2 cellular contexts compared by ENCODE assay signal in genomic region chr1:50393522-50394120, GRCh38.
A peak's percentile ranks its signal among the peaks of the same experiment; 100 is the strongest.
TF ChIP-seq lines count a peak whose summit lies in the region.

No MANE protein-coding gene starts in this region.

TF ChIP-seq in GM23338, 12 proteins besides CTCF, POLR2A, EP300 and RAD21:
- TF ChIP-seq ZNF462 (CRISPR knock-in tag; IDR thresholded peaks at IDR 0.05) (no peak), ZNF331 (CRISPR knock-in tag; IDR thresholded peaks at IDR 0.05; ENCODE audit: low read depth) (peak; percentile 4; the same call in 1 of the 2 replicates), ZNF114 (CRISPR knock-in tag; IDR thresholded peaks at IDR 0.05) (peak; percentile 38; the same call in 1 of the 2 replicates), ETS1 (IDR thresholded peaks at IDR 0.05) (no peak), STAT1 (IDR thresholded peaks at IDR 0.05; ENCODE audit: unreplicated experiment) (no peak), NANOG (IDR thresholded peaks at IDR 0.05; ENCODE audit: borderline replicate concordance) (peak; percentile 74; the same call in 1 of the 2 replicates)

TF ChIP-seq in H1, 55 proteins besides CTCF, POLR2A, EP300 and RAD21:
- TF ChIP-seq ATF2 (IDR thresholded peaks at IDR 0.05; ENCODE audit: low read length) (no peak), CHD2 (IDR thresholded peaks at IDR 0.05; ENCODE audit: low read length) (no peak), POU5F1 (IDR thresholded peaks at IDR 0.05; ENCODE audit: low read depth, low read length) (peak; percentile 46; the same call in 1 of the 2 replicates), ZNF274 (IDR thresholded peaks at IDR 0.05; ENCODE audit: borderline replicate concordance, extremely low read depth, low read length) (no peak), SP1 (IDR thresholded peaks at IDR 0.05; ENCODE audit: low read depth, low read length) (peak; percentile 19; the same call in 1 of the 2 replicates), HDAC2 (IDR thresholded peaks at IDR 0.05; ENCODE audit: borderline replicate concordance in 1 of 2, low read depth in 2 of 2, low read length in 2 of 2) (0 out of 4 replicates have a peak, but pooled peaks of 1 of the 2 experiments have one; percentile 10), YY1 (IDR thresholded peaks at IDR 0.05; ENCODE audit: low read depth, low read length) (peak; percentile 69), CBX8 (IDR thresholded peaks at IDR 0.05; ENCODE audit: borderline replicate concordance, low read depth, low read length) (no peak), KDM1A (IDR thresholded peaks at IDR 0.05; ENCODE audit: borderline replicate concordance, low read length) (peak; percentile 63; the same call in 1 of the 2 replicates)
TF ChIP-seq in H1: peak in this region for 5.
